15 cellular contexts compared by ENCODE assay signal in genomic region chr9:9552665-9553064, GRCh38.
"Had no signal": no experiment of that assay in that cellular context is flagged by ENCODE, and none has a peak within 500 bp of the region (broad histone marks: within the 10 kb centered on the region; RNA-seq: fewer than 3 reads in every experiment).

No MANE protein-coding gene starts in this region.

- H3K4me3 Mint-ChIP-seq: activated naive CD8-positive, alpha-beta T cell treated with anti-CD3 and anti-CD28 coated beads, Interleukin-2, amount 50 U/mL, for 24 hours; naive thymus-derived CD4-positive, alpha-beta T cell had no signal

- H3K9me3 Mint-ChIP-seq: activated naive CD8-positive, alpha-beta T cell treated with anti-CD3 and anti-CD28 coated beads, Interleukin-2, amount 50 U/mL, for 24 hours had no signal

- H3K27ac Mint-ChIP-seq: activated naive CD8-positive, alpha-beta T cell treated with anti-CD3 and anti-CD28 coated beads, Interleukin-2, amount 50 U/mL, for 24 hours; naive thymus-derived CD4-positive, alpha-beta T cell had no signal

- DNase-seq: activated CD4-positive, CD25-positive, alpha-beta regulatory T cell treated with anti-CD3 and anti-CD28 coated beads, Interleukin-2, amount 50 U/mL, for 72 hours; activated naive CD4-positive, alpha-beta T cell treated with Interleukin-2 at 50 U/mL for 16 hours; activated naive CD8-positive, alpha-beta T cell treated with anti-CD3 and anti-CD28 coated beads, Interleukin-2, amount 50 U/mL, for 24 hours; activated T-cell treated with anti-CD3 and anti-CD28 coated beads for 4 hours; aorta; cortex of kidney; effector CD4-positive, alpha-beta T cell; foreskin fibroblast; hypothalamus; kidney; left lung; mucosa of descending colon; naive thymus-derived CD4-positive, alpha-beta T cell; stimulated activated CD4-positive, alpha-beta T cell treated with anti-CD3 and anti-CD28 coated beads, Interleukin-2, amount 100 ng/mL, for 24 hours; stomach had no signal

- H3K36me3 Mint-ChIP-seq: naive thymus-derived CD4-positive, alpha-beta T cell had no signal

- H3K27me3 Mint-ChIP-seq: activated naive CD8-positive, alpha-beta T cell treated with anti-CD3 and anti-CD28 coated beads, Interleukin-2, amount 50 U/mL, for 24 hours; naive thymus-derived CD4-positive, alpha-beta T cell had no signal

- H3K4me1 Mint-ChIP-seq: activated naive CD8-positive, alpha-beta T cell treated with anti-CD3 and anti-CD28 coated beads, Interleukin-2, amount 50 U/mL, for 24 hours; naive thymus-derived CD4-positive, alpha-beta T cell had no signal
